In the genomic region with DNA sequence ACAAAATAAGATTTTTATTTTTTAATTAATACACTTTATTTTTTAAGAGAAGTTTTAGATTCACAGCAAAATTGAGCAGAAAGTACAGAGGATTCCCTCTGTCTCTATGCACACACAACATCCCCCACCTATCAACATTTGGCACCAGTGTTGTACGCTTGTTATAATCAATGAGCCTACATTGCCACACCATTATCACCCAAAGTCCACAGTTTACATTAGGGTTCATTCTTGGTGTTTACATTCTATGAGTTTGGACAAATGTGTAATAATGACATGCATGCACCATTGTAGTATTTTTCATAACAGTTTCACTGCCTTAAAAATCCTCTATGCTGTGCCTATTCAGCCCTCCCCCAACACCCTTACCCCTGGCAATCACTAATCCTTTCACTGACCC, we compare ENCODE assay signal across 26 cellular contexts.
"Had no signal": no experiment of that assay in that cellular context is flagged by ENCODE, and none has a peak within 500 bp of the region (broad histone marks: within the 10 kb centered on the region; RNA-seq: fewer than 3 reads in every experiment).

No MANE protein-coding gene starts in this region.

- H3K9me3 ChIP-seq: ovary, suprapubic skin, testis, tibial artery, upper lobe of right lung, uterus had no signal

- H3K27ac ChIP-seq: neural progenitor cell, ovary, parathyroid adenoma, psoas muscle, skin epidermis, suprapubic skin, testis, tibial artery, transverse colon, upper lobe of right lung, uterus had no signal

- H3K4me1 ChIP-seq: neural progenitor cell, parathyroid adenoma, psoas muscle, suprapubic skin, testis, tibial artery, transverse colon, upper lobe of right lung, uterus had no signal

- ATAC-seq: naive thymus-derived CD4-positive, alpha-beta T cell; natural killer cell; psoas muscle; right cardiac atrium; sciatic nerve; stimulated activated memory B cell treated with anti-CD40 and anti-IgM and Interleukin-4, amounts not matched to agents 10 μg/mL and 1 μg/mL and 100 μg/mL, for 72 hours; stimulated activated naive CD8-positive, alpha-beta T cell treated with anti-CD3 and anti-CD28 coated beads, Interleukin-15, amount 100 ng/mL, for 72 hours; stimulated activated naive CD8-positive, alpha-beta T cell treated with anti-CD3 and anti-CD28 coated beads, Interleukin-15, Interleukin-2, amounts not matched to agents 100 U/mL and 50 U/mL, for 24 hours; upper lobe of right lung had no signal

- H3K9ac ChIP-seq: neural progenitor cell, parathyroid adenoma had no signal

- H3K27me3 ChIP-seq: neural progenitor cell, ovary, suprapubic skin, testis, tibial artery, transverse colon, upper lobe of right lung, uterus had no signal

- H3K4me3 ChIP-seq: neural progenitor cell, ovary, psoas muscle, skin epidermis, suprapubic skin, testis, tibial artery, transverse colon, upper lobe of right lung, uterus had no signal

- H3K36me3 ChIP-seq: ovary, uterus had no signal

- DNase-seq: naive thymus-derived CD4-positive, alpha-beta T cell; natural killer cell; occipital lobe; ovary; posterior cingulate gyrus; psoas muscle; right cardiac atrium; stimulated activated CD4-positive, alpha-beta T cell treated with anti-CD3 and anti-CD28 coated beads, Interleukin-15, amount 100 ng/mL, for 24 hours; stimulated activated CD4-positive, alpha-beta T cell treated with anti-CD3 and anti-CD28 coated beads, Interleukin-4, amount 100 ng/mL, for 1 hour; stimulated activated CD4-positive, alpha-beta T cell treated with anti-CD3 and anti-CD28 coated beads, Interleukin-4, amount 100 ng/mL, for 4 hours; stimulated activated CD8-positive, alpha-beta memory T cell treated with anti-CD3 and anti-CD28 coated beads, Interleukin-4, amount 100 ng/mL, for 48 hours; stimulated activated naive CD4-positive, alpha-beta T cell; stimulated activated naive CD8-positive, alpha-beta T cell treated with anti-CD3 and anti-CD28 coated beads, Interleukin-15, amount 100 ng/mL, for 72 hours; stimulated activated naive CD8-positive, alpha-beta T cell treated with anti-CD3 and anti-CD28 coated beads, Interleukin-15, Interleukin-2, amounts not matched to agents 100 U/mL and 50 U/mL, for 24 hours; substantia nigra; testis; tibial artery; transverse colon; upper lobe of right lung; uterus had no signal
